Comparison of ENCODE assay signal across 14 cellular contexts in the genomic region with DNA sequence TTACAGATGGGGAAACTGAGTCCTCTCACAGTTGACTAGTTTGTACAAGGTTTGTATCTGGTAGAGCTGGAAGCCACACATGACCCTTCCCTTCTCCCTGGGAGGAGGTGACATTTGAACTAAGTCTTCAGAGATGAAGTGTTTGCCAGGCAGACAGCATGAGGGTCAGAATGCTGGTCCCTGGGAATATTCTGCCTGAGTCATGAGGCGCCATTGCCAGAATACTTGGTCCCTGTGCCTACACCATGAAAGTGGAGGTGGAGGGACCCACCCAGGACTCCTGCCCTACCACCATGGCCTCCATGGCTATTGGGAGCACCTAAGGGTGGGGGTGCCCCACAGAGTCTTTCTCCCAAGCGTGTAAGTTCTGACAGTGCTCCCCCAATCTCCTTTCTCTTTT. TPM values are rescaled to one million over a fixed set of nuclear protein-coding genes. Genes with fewer than 3 reads are reported as not detected.
DNase-seq lines count a peak whose midpoint lies in the region; ATAC-seq lines count a peak whose summit lies in the region.
"Had no signal": no experiment of that assay in that cellular context is flagged by ENCODE, and none has a peak within 500 bp of the region (broad histone marks: within the 10 kb centered on the region; RNA-seq: fewer than 3 reads in every experiment).

No MANE protein-coding gene starts in this region.

- POLR2A ChIA-PET in activated CD4-positive, alpha-beta T cell treated with anti-CD3 and anti-CD28 coated beads, Interleukin-2, amount 10 ng/mL, durations not matched to agents 7 days and 5 days (lab: Charles Lee): no interaction called here

- peaks cover 4% of the 10 kb centered on the region for H3K36me3 ChIP-seq in H7 (replicated peaks; ENCODE audit: control insufficient read depth, insufficient read depth, low read length)
- H3K36me3 ChIP-seq in mucosa of stomach (ENCODE audit: control insufficient read depth, insufficient read depth, low read length): peaks cover 4% of the 10 kb centered on the region

- H3K9me3 Mint-ChIP-seq in activated CD4-positive, alpha-beta T cell treated with anti-CD3 and anti-CD28 coated beads, Interleukin-2, amount 10 ng/mL, durations not matched to agents 7 days and 5 days: no peaks in the 10 kb centered on the region
- H3K9me3 Mint-ChIP-seq: CD14-positive monocyte; CD8-positive, alpha-beta T cell; GM23338 had no signal

- H3K27ac Mint-ChIP-seq in activated CD4-positive, alpha-beta T cell treated with anti-CD3 and anti-CD28 coated beads, Interleukin-2, amount 10 ng/mL, durations not matched to agents 7 days and 5 days: peak overlapping the region; percentile 25
- H3K27ac Mint-ChIP-seq: CD8-positive, alpha-beta T cell; GM23338 had no signal

- peaks cover 77% of the 10 kb centered on the region for H3K4me1 Mint-ChIP-seq in activated CD4-positive, alpha-beta T cell treated with anti-CD3 and anti-CD28 coated beads, Interleukin-2, amount 10 ng/mL, durations not matched to agents 7 days and 5 days

- no peak for ATAC-seq in GM21576 (IDR thresholded peaks at IDR 0.05; ENCODE audit: unreplicated experiment)
- ATAC-seq: CD8-positive, alpha-beta T cell; GM23338 had no signal

- DNase-seq in activated CD4-positive, alpha-beta T cell treated with anti-CD3 and anti-CD28 coated beads, Interleukin-2, amount 10 ng/mL, durations not matched to agents 7 days and 5 days: no peak
- DNase-seq in activated CD4-positive, alpha-beta T cell treated with anti-CD3 and anti-CD28 coated beads, Interleukin-2, amount 50 U/mL, for 4 hours: no peak
- DNase-seq in H7 (peak; percentile 7), substantia nigra (lab: John Stamatoyannopoulos, UW) (no peak), superior temporal gyrus (ENCODE audit: extremely low spot score) (no peak), D341Med (ENCODE audit: low spot score) (no peak)
- DNase-seq: ACHN; CD8-positive, alpha-beta T cell; COR-L47 had no signal

- CTCF ChIA-PET in activated CD4-positive, alpha-beta T cell treated with anti-CD3 and anti-CD28 coated beads, Interleukin-2, amount 10 ng/mL, durations not matched to agents 7 days and 5 days (lab: Charles Lee): interaction anchor here (3.3 kb wide), 1 partner anchor 11 kb away, joined by 20 read pairs; no protein-coding TSS in a partner anchor

- peaks cover 60% of the 10 kb centered on the region for H3K4me1 ChIP-seq in mucosa of stomach (ENCODE audit: control insufficient read depth, insufficient read depth, low read length)

- H3K36me3 Mint-ChIP-seq in activated CD4-positive, alpha-beta T cell treated with anti-CD3 and anti-CD28 coated beads, Interleukin-2, amount 10 ng/mL, durations not matched to agents 7 days and 5 days (ENCODE audit: low read depth): peaks cover 10% of the 10 kb centered on the region
- H3K36me3 Mint-ChIP-seq: CD14-positive monocyte; CD8-positive, alpha-beta T cell had no signal

- no peaks in the 10 kb centered on the region for H3K9me3 ChIP-seq in mucosa of stomach (ENCODE audit: control insufficient read depth, low read length)
- H3K9me3 ChIP-seq: HAP-1 had no signal

- H3K27me3 Mint-ChIP-seq in activated CD4-positive, alpha-beta T cell treated with anti-CD3 and anti-CD28 coated beads, Interleukin-2, amount 10 ng/mL, durations not matched to agents 7 days and 5 days: no peaks in the 10 kb centered on the region

- no peak overlapping the region for H3K4me3 ChIP-seq in H7 (ENCODE audit: insufficient read depth, low read depth, low read length)
- H3K4me3 ChIP-seq in mucosa of stomach (ENCODE audit: low read length): no peak overlapping the region
- H3K4me3 ChIP-seq: GM23338, HAP-1 had no signal

- no peaks in the 10 kb centered on the region for H3K27me3 ChIP-seq in H7 (ENCODE audit: control insufficient read depth, insufficient read depth, low read length)
- H3K27me3 ChIP-seq in mucosa of stomach (ENCODE audit: control insufficient read depth, insufficient read depth, low read length): no peaks in the 10 kb centered on the region

- peak overlapping the region; percentile 12 for H3K9ac ChIP-seq in mucosa of stomach (ENCODE audit: low read length)

- peak overlapping the region; percentile 19 for H3K27ac ChIP-seq in substantia nigra (ENCODE audit: low read depth, low read length, poor library complexity, severe bottlenecking)

- no peak overlapping the region for H3K4me3 Mint-ChIP-seq in activated CD4-positive, alpha-beta T cell treated with anti-CD3 and anti-CD28 coated beads, Interleukin-2, amount 10 ng/mL, durations not matched to agents 7 days and 5 days
- H3K4me3 Mint-ChIP-seq: CD14-positive monocyte; CD8-positive, alpha-beta T cell; GM23338 had no signal

RNA-seq across cellular contexts. Expression of a gene that starts 7.0 kb away (rescaled TPM):
- total RNA-seq in activated CD4-positive, alpha-beta T cell treated with anti-CD3 and anti-CD28 coated beads, Interleukin-2, amount 10 ng/mL, durations not matched to agents 7 days and 5 days: 100 to 1,000 TPM; 192 to 199 TPM
- 101 and 121 TPM in 2 replicates for total RNA-seq in H7 (2014; rRNA removed; shearing (Covaris generic))
